In the genomic region with DNA sequence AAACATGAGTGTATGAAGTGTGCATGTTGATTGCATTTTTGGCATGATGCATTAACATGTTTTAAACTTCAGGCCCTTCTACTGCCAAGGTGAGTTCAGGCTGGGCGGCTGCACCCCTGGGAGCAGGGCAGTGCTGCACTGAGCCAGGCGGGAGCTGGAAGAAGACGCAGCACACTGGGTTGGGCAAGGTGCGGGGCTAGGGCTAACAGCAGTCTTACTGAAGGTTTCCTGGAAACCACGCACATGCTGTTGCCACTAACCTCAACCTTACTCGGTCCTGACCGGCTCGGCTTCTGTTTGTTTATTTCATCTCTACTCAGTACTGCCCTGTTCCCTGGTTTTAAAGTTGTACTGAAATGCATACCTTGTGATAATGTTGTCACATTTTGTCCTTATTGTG, we compare ENCODE assay signal across 1 cellular context.
TF ChIP-seq lines count a peak whose summit lies in the region.

No MANE protein-coding gene starts in this region.

TF ChIP-seq in H1, 55 proteins besides CTCF, POLR2A, EP300 and RAD21:
- TF ChIP-seq TAF7 (optimal IDR thresholded peaks at IDR 0.05; ENCODE audit: borderline replicate concordance, low read depth, low read length) (no peak), PHF8 (conservative IDR thresholded peaks at IDR 0.05; ENCODE audit: low read depth, low read length) (no peak), KDM1A (IDR thresholded peaks at IDR 0.05; ENCODE audit: borderline replicate concordance, low read length) (no peak), POU5F1 (IDR thresholded peaks at IDR 0.05; ENCODE audit: low read depth, low read length) (no peak), FOSL1 (IDR thresholded peaks at IDR 0.05; ENCODE audit: insufficient read depth, low read depth, low read length) (no peak), EZH2 (IDR thresholded peaks at IDR 0.05; ENCODE audit: low read depth, low read length, severe bottlenecking) (no peak), CBX5 (IDR thresholded peaks at IDR 0.05; ENCODE audit: low read depth, low read length) (no peak), CBX8 (IDR thresholded peaks at IDR 0.05; ENCODE audit: borderline replicate concordance, low read depth, low read length) (no peak), SUZ12 (IDR thresholded peaks at IDR 0.05; ENCODE audit: low read length) (no peak), GABPA (IDR thresholded peaks at IDR 0.05; ENCODE audit: borderline replicate concordance, insufficient read depth, low read length) (no peak), BCL11A (IDR thresholded peaks at IDR 0.05; ENCODE audit: low read depth in 2 of 2, low read length in 2 of 2) (no peak), TEAD4 (IDR thresholded peaks at IDR 0.05; ENCODE audit: low read depth, low read length) (no peak)
- TF ChIP-seq, protein P1, sequence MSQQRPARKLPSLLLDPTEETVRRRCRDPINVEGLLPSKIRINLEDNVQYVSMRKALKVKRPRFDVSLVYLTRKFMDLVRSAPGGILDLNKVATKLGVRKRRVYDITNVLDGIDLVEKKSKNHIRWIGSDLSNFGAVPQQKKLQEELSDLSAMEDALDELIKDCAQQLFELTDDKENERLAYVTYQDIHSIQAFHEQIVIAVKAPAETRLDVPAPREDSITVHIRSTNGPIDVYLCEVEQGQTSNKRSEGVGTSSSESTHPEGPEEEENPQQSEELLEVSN (IDR thresholded peaks at IDR 0.05): no peak
